Comparison of ENCODE assay signal across 18 cellular contexts in the genomic region with DNA sequence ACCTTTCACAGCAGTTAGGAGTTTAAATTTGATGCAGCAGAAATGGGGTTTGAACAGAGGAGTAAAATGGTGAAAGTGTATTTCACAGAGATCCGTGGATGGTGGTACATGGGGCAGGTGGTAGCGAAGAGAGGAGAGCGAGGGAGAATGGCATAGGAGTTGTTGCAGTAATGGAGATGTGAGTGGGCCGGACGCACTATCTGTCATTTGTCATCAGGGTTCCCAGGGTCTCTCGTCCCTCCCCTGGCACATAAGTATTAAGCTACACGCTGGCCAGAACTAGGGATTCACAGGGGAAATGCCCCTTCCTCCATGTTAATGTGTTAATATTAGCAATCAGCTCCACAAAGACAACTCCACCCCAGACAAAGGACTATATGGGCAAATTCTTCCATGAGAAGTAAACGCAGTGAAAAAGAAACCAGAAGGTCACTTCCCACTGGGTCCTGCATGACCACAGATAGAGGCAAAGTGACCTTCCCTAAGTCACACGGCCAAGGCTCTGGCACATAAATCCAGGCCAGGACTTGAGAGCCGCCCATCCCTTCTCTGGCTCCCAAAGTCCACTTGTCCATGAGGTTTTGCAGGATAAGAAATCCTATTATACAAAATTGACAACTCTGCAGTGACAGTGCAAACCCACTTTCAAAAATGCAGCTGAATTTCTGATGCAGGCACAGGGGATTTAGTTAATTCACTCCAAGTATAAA. TPM values are rescaled to one million over a fixed set of nuclear protein-coding genes. Genes with fewer than 3 reads are reported as not detected.
DNase-seq lines count a peak whose midpoint lies in the region; ATAC-seq, FAIRE-seq and TF ChIP-seq lines count a peak whose summit lies in the region.
"Had no signal": no experiment of that assay in that cellular context is flagged by ENCODE, and none has a peak within 500 bp of the region (broad histone marks: within the 10 kb centered on the region; RNA-seq: fewer than 3 reads in every experiment).

No MANE protein-coding gene starts in this region.

- no peak for FAIRE-seq in endothelial cell of umbilical vein (lab: Jason Lieb, UNC)
- FAIRE-seq: RCC 7860 had no signal

- intact Hi-C loops in endothelial cell of umbilical vein (cut with micrococcal nuclease): no loop called here
- intact Hi-C loops in head of caudate nucleus (cut with DNase I): no loop called here

- no TSS peak for BruUV-seq in endothelial cell of umbilical vein (replicated peaks; lab: Mats Ljungman, UMichigan)

- peaks cover 100% of the 10 kb centered on the region for H3K36me3 ChIP-seq in GM23248 (ENCODE audit: low read depth)
- peaks cover 63 to 71% of the 10 kb centered on the region in 2 experiments for H3K36me3 ChIP-seq in endothelial cell of umbilical vein (ENCODE audit: control insufficient read depth in 2 of 2, extremely low read depth in 1 of 2, insufficient read depth in 2 of 2, low read length in 2 of 2)
- H3K36me3 ChIP-seq in gastroesophageal sphincter: peaks cover 16 to 93% of the 10 kb centered on the region in 2 donors

- no peak overlapping the region for H3K4me2 ChIP-seq in GM23248 (ENCODE audit: unreplicated experiment)
- H3K4me2 ChIP-seq in endothelial cell of umbilical vein (ENCODE audit: insufficient read depth, low read length): no peak overlapping the region

- TF ChIP-seq EP300 in gastroesophageal sphincter (IDR thresholded peaks at IDR 0.05): no peak

- dilution Hi-C loops in endothelial cell of umbilical vein (cut with MboI; ENCODE audit: extremely low pct_ligation_motif_present, low sequenced_read_pairs): no loop called here

- TF ChIP-seq CTCF in endothelial cell of umbilical vein (IDR thresholded peaks at IDR 0.05; ENCODE audit: extremely low read depth in 1 of 2, insufficient read depth in 1 of 2, low read depth in 1 of 2, low read length in 2 of 2) (no peak), osteocyte (IDR thresholded peaks at IDR 0.05) (no peak), gastroesophageal sphincter (IDR thresholded peaks at IDR 0.05) (no peak)

- no peaks in the 10 kb centered on the region for H3K9me1 ChIP-seq in endothelial cell of umbilical vein (replicated peaks; ENCODE audit: control insufficient read depth, extremely low read depth, insufficient read depth, low read length)

- peak overlapping the region; percentile 98 for H3K27ac ChIP-seq in GM23248
- no peak overlapping the region for H3K27ac ChIP-seq in endothelial cell of umbilical vein (ENCODE audit: insufficient read depth, low read depth, low read length)
- H3K27ac ChIP-seq in gastroesophageal sphincter: no peak overlapping the region

- H3K79me2 ChIP-seq in GM23248 (ENCODE audit: insufficient read depth) (peaks cover 94% of the 10 kb centered on the region), endothelial cell of umbilical vein (ENCODE audit: control insufficient read depth, insufficient read depth, low read length) (peaks cover 65% of the 10 kb centered on the region)

- no peaks in the 10 kb centered on the region for H3K9me3 ChIP-seq in GM23248 (ENCODE audit: low read depth)
- no peaks in the 10 kb centered on the region for H3K9me3 ChIP-seq in T-helper 17 cell (ENCODE audit: control insufficient read depth, low read length, poor library complexity, severe bottlenecking)
- no peaks in the 10 kb centered on the region for H3K9me3 ChIP-seq in endothelial cell of umbilical vein (replicated peaks; ENCODE audit: control insufficient read depth, insufficient read depth, low read length)
- H3K9me3 ChIP-seq in gastroesophageal sphincter: no peaks in the 10 kb centered on the region
- H3K9me3 ChIP-seq: BE2C, HAP-1 had no signal

- TF ChIP-seq POLR2A in endothelial cell of umbilical vein (IDR thresholded peaks at IDR 0.05; ENCODE audit: low read depth, low read length) (peak; percentile 22), gastroesophageal sphincter (IDR thresholded peaks at IDR 0.05) (no peak)

- H4K20me1 ChIP-seq in GM23248 (ENCODE audit: insufficient read depth) (peaks cover 22% of the 10 kb centered on the region; the same call in 1 of the 2 replicates), endothelial cell of umbilical vein (replicated peaks; ENCODE audit: control insufficient read depth, extremely low read depth, insufficient read depth, low read length) (peaks cover 8% of the 10 kb centered on the region)

- POLR2A ChIA-PET in endothelial cell of umbilical vein (lab: Charles Lee): no interaction called here

- H3K9me3 Mint-ChIP-seq in osteocyte (ENCODE audit: unreplicated experiment): no peaks in the 10 kb centered on the region
- H3K9me3 Mint-ChIP-seq: CD4-positive, alpha-beta memory T cell had no signal

- peaks cover 18% of the 10 kb centered on the region for H3K36me3 Mint-ChIP-seq in T-helper 17 cell (ENCODE audit: low read depth)
- peaks cover 90% of the 10 kb centered on the region for H3K36me3 Mint-ChIP-seq in osteocyte (ENCODE audit: unreplicated experiment)

- DNase-seq in GM23248: no peak
- DNase-seq in T-helper 17 cell: no peak
- DNase-seq in endothelial cell of umbilical vein (ENCODE audit: low read depth, low spot score): no peak
- DNase-seq in osteocyte (ENCODE audit: extremely low spot score, unreplicated experiment): no peak
- no peak for DNase-seq in head of caudate nucleus
- DNase-seq in NK-92 (lab: John Stamatoyannopoulos, UW; ENCODE audit: unreplicated experiment): no peak
- DNase-seq: BE2C; CD4-positive, alpha-beta memory T cell; DMS79 treated with DMSO at 0.1 percent for 48 hours; KBM-7; NCI-H1048; NCI-H1436 treated with DMSO at 0.1 percent for 48 hours; NCI-H2029 treated with DMSO at 0.1 percent for 48 hours; NCI-H510A treated with DMSO at 0.1 percent for 48 hours; SHP77 treated with DMSO at 0.1 percent for 48 hours had no signal

- H3K4me1 ChIP-seq in GM23248 (ENCODE audit: insufficient read depth) (peaks cover 62% of the 10 kb centered on the region), endothelial cell of umbilical vein (ENCODE audit: control insufficient read depth, extremely low read depth, insufficient read depth, low read length) (no peaks in the 10 kb centered on the region), gastroesophageal sphincter (peaks cover 4 to 18% (median 4%) of the 10 kb centered on the region in 3 donors)
- H3K4me1 ChIP-seq: HAP-1 had no signal

- H3K27ac Mint-ChIP-seq in T-helper 17 cell: peak overlapping the region; percentile 74
- peak overlapping the region; percentile 81 for H3K27ac Mint-ChIP-seq in osteocyte (ENCODE audit: unreplicated experiment)

- in situ Hi-C loops in GM23248 (cut with MboI): loop anchor here (10.0 kb wide), 1 partner anchor 89 kb away; no protein-coding TSS in a partner anchor

- WGBS in GM23248 (ENCODE audit: low coverage in 1 of 2, low lambda C conversion rate in 2 of 2, missing lambda C conversion rate in 2 of 2), 2 experiments: 88 to 90% methylated on average over 10 of the region's 10 CpGs
- 77 to 80% methylated on average over 9 to 10 of the region's 10 CpGs for WGBS in gastroesophageal sphincter (ENCODE audit: low coverage in 1 of 2), 2 donors

- ATAC-seq in T-helper 17 cell: no peak
- no peak for ATAC-seq in gastroesophageal sphincter

- H2AFZ ChIP-seq in GM23248 (no peak overlapping the region), endothelial cell of umbilical vein (ENCODE audit: low read depth, low read length) (no peak overlapping the region)

- H3K4me1 Mint-ChIP-seq in T-helper 17 cell (peaks cover 9% of the 10 kb centered on the region), osteocyte (ENCODE audit: unreplicated experiment) (peaks cover 85% of the 10 kb centered on the region)

- CTCF ChIA-PET in endothelial cell of umbilical vein (lab: Charles Lee): no interaction called here

- no peaks in the 10 kb centered on the region for H3K27me3 ChIP-seq in GM23248 (replicated peaks; ENCODE audit: insufficient read depth)
- H3K27me3 ChIP-seq in endothelial cell of umbilical vein (ENCODE audit: control insufficient read depth in 2 of 2, insufficient read depth in 2 of 2, low read length in 2 of 2): no peaks in the 10 kb centered on the region
- no peaks in the 10 kb centered on the region for H3K27me3 ChIP-seq in gastroesophageal sphincter
- H3K27me3 ChIP-seq: BE2C had no signal

- H3K9ac ChIP-seq in GM23248 (no peak overlapping the region), endothelial cell of umbilical vein (replicated peaks; ENCODE audit: extremely low read depth, insufficient read depth, low read length) (no peak overlapping the region)

- no peaks in the 10 kb centered on the region for H3K9me2 ChIP-seq in GM23248 (ENCODE audit: insufficient read depth)

- H3K27me3 Mint-ChIP-seq in T-helper 17 cell (no peaks in the 10 kb centered on the region), osteocyte (ENCODE audit: unreplicated experiment) (no peaks in the 10 kb centered on the region)
- H3K27me3 Mint-ChIP-seq: CD4-positive, alpha-beta memory T cell had no signal

- H3K4me3 ChIP-seq in GM23248: no peak overlapping the region
- no peak overlapping the region for H3K4me3 ChIP-seq in endothelial cell of umbilical vein (replicated peaks in 1 of 3; ENCODE audit: insufficient read depth in 1 of 3, low read depth in 1 of 3, low read length in 3 of 3)
- H3K4me3 ChIP-seq in gastroesophageal sphincter: no peak overlapping the region
- H3K4me3 ChIP-seq: HAP-1 had no signal

- H3K4me3 Mint-ChIP-seq in T-helper 17 cell (no peak overlapping the region), osteocyte (ENCODE audit: unreplicated experiment) (no peak overlapping the region)
- H3K4me3 Mint-ChIP-seq: CD4-positive, alpha-beta memory T cell had no signal

- H3F3A ChIP-seq in GM23248 (ENCODE audit: insufficient read depth): peaks cover 100% of the 10 kb centered on the region

TF ChIP-seq in endothelial cell of umbilical vein, 7 proteins besides CTCF, POLR2A, EP300 and RAD21:
- TF ChIP-seq EZH2 (IDR thresholded peaks at IDR 0.05; ENCODE audit: borderline replicate concordance, low read depth, low read length, severe bottlenecking) (no peak), POLR2AphosphoS5 (IDR thresholded peaks at IDR 0.05; ENCODE audit: insufficient read depth, low read depth, low read length) (peak; percentile 5)

RNA-seq across cellular contexts. Expression of gene ANXA2, which starts 42.5 kb away (rescaled TPM):
- 4,470 and 4,692 TPM in 2 replicates for total RNA-seq in GM23248 (2014; rRNA removed; shearing (Covaris generic))
- polyA plus RNA-seq in GM23248 (2016; fragmentation: Nextera tagmentation; extraction: Ambion mirVana) (6,052 and 6,251 TPM in 2 replicates), endothelial cell of umbilical vein (2,745 and 3,299 TPM in 2 replicates)
- total RNA-seq in T-helper 17 cell (100 to 1,000 TPM; 186 to 190 TPM), endothelial cell of umbilical vein (2,636 and 2,725 TPM in 2 replicates), osteocyte (2,961 and 3,149 TPM in 2 replicates), gastroesophageal sphincter (100 to 1,000 TPM; 301 to 793 (median 570) TPM)
- polyA plus RNA-seq in endothelial cell of umbilical vein (2011; cell fraction: cytosol; rRNA removed): 4,765 and 4,884 TPM in 2 replicates
- polyA plus RNA-seq in endothelial cell of umbilical vein (2011; cell fraction: nucleus; rRNA removed): 2,911 and 3,170 TPM in 2 replicates
- 3,482 and 4,382 TPM in 2 replicates for polyA plus RNA-seq in endothelial cell of umbilical vein (2012)
- 3,299 and 3,540 TPM in 2 replicates for polyA minus RNA-seq in endothelial cell of umbilical vein
- 533 TPM for polyA minus RNA-seq in endothelial cell of umbilical vein (2011; cell fraction: cytosol; rRNA and poly(A)+ RNA removed)
- polyA minus RNA-seq in endothelial cell of umbilical vein (2011; cell fraction: nucleus; rRNA and poly(A)+ RNA removed): 990 and 1,101 TPM in 2 replicates
